In the genomic region with DNA sequence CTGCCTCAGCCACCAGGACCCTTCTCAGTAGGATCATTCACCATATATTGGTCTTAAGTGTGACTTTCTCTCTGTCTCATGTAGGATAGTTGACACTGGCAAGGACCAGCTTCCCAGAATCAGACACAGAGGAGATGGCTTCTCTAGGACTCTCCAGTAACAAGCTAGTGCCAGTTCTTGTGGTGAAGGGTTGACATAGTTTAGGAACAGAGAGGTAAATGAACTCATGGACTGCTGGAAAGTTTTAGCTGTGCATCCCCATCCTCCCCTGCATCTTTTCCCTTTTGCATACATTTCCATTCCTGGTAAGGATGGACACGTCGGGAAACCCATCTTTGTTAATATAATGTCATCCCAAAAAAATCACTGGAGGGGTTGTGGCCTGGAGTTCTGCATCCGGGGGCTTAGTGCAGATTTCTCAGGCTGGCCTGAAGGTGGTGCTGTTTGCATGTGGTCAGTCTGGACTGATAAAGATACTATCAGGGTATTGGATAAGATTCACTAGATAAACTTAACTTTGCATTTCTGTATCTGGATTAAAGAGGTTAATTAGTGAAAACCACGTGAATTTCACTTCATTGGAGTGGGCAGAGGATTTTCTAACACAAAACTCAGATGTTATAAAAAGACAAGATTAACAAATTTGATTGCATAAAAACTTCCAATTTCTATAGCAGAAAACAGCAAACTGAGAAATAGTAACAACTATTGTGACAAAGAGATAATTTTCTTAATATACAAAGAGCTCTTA, we compare ENCODE assay signal across 8 cellular contexts.
DNase-seq lines count a peak whose midpoint lies in the region; ATAC-seq and TF ChIP-seq lines count a peak whose summit lies in the region.

No MANE protein-coding gene starts in this region.

- CTCF ChIA-PET in activated CD8-positive, alpha-beta T cell treated with anti-CD3 and anti-CD28 coated beads, Interleukin-2, amount 10 ng/mL, durations not matched to agents 7 days and 5 days (lab: Charles Lee) = interaction anchor here (0.7 to 5.9 kb wide), 34 partner anchors 8 to 278 kb away, joined by 3 to 133 read pairs (median 4); a partner anchor contains a TSS

- no peaks in the 10 kb centered on the region for H3K36me3 ChIP-seq in tibial nerve

- H3K9me3 Mint-ChIP-seq in activated CD8-positive, alpha-beta T cell treated with anti-CD3 and anti-CD28 coated beads, Interleukin-2, amount 10 ng/mL, durations not matched to agents 7 days and 5 days (ENCODE audit: insufficient read depth) = no peaks in the 10 kb centered on the region
- peaks cover 0 to 11% (median 5%) of the 10 kb centered on the region in 7 donors for H3K9me3 Mint-ChIP-seq in naive B cell

- no peak overlapping the region for H3K27ac Mint-ChIP-seq in activated CD8-positive, alpha-beta T cell treated with anti-CD3 and anti-CD28 coated beads, Interleukin-2, amount 10 ng/mL, durations not matched to agents 7 days and 5 days
- peak overlapping the region in 1 of 6 donors; percentile 35 for H3K27ac Mint-ChIP-seq in naive B cell

- H3K9me3 ChIP-seq in tibial nerve = peaks cover 0 to 5% (median 0%) of the 10 kb centered on the region in 4 donors

- DNase-seq in NCI-H748 (lab: John Stamatoyannopoulos, UW; ENCODE audit: unreplicated experiment) (peak; percentile 16), NCI-H748 treated with DMSO at 0.1 percent for 48 hours (lab: John Stamatoyannopoulos, UW) (no peak), NCI-H146 treated with DMSO at 0.1 percent for 48 hours (lab: John Stamatoyannopoulos, UW; ENCODE audit: unreplicated experiment) (peak; percentile 12), epithelial cell of esophagus (ENCODE audit: low read depth) (peak; percentile 61), naive B cell (peak; percentile 52), tibial nerve (ENCODE audit: low spot score in 2 of 2) (no peak), NCI-H2107 treated with DMSO at 0.1 percent for 48 hours (lab: John Stamatoyannopoulos, UW; ENCODE audit: unreplicated experiment) (no peak)
- peak; percentile 66 for DNase-seq in activated CD8-positive, alpha-beta T cell treated with anti-CD3 and anti-CD28 coated beads, Interleukin-2, amount 10 ng/mL, durations not matched to agents 7 days and 5 days

- H3K4me1 Mint-ChIP-seq in activated CD8-positive, alpha-beta T cell treated with anti-CD3 and anti-CD28 coated beads, Interleukin-2, amount 10 ng/mL, durations not matched to agents 7 days and 5 days (ENCODE audit: low read depth) = peaks cover 17% of the 10 kb centered on the region
- peaks cover 0 to 6% (median 0%) of the 10 kb centered on the region in 3 donors for H3K4me1 Mint-ChIP-seq in naive B cell

- WGBS in tibial nerve, 2 donors = 3 to 5% methylated on average over 4 of the region's 4 CpGs

- POLR2A ChIA-PET in activated CD8-positive, alpha-beta T cell treated with anti-CD3 and anti-CD28 coated beads, Interleukin-2, amount 10 ng/mL, durations not matched to agents 7 days and 5 days (lab: Charles Lee) = no interaction called here

- no peak for TF ChIP-seq EP300 in tibial nerve (IDR thresholded peaks at IDR 0.05)

- no peaks in the 10 kb centered on the region for H3K27me3 ChIP-seq in tibial nerve

- peaks cover 28% of the 10 kb centered on the region for H3K27me3 Mint-ChIP-seq in activated CD8-positive, alpha-beta T cell treated with anti-CD3 and anti-CD28 coated beads, Interleukin-2, amount 10 ng/mL, durations not matched to agents 7 days and 5 days (ENCODE audit: low read depth)
- peaks cover 0 to 9% (median 0%) of the 10 kb centered on the region in 3 donors for H3K27me3 Mint-ChIP-seq in naive B cell

- no peak overlapping the region for H3K4me3 Mint-ChIP-seq in activated CD8-positive, alpha-beta T cell treated with anti-CD3 and anti-CD28 coated beads, Interleukin-2, amount 10 ng/mL, durations not matched to agents 7 days and 5 days
- H3K4me3 Mint-ChIP-seq in naive B cell = no peak overlapping the region

- H3K4me1 ChIP-seq in tibial nerve = peaks cover 0 to 7% (median 0%) of the 10 kb centered on the region in 4 donors

- ATAC-seq in activated CD8-positive, alpha-beta T cell treated with anti-CD3 and anti-CD28 coated beads, Interleukin-2, amount 10 ng/mL, durations not matched to agents 7 days and 5 days = peak; percentile 49
- ATAC-seq in naive B cell (ENCODE audit: low read depth in 2 of 2) = peak; percentile 34 to 71

- no peak for TF ChIP-seq POLR2A in tibial nerve (IDR thresholded peaks at IDR 0.05)

- H3K36me3 Mint-ChIP-seq in activated CD8-positive, alpha-beta T cell treated with anti-CD3 and anti-CD28 coated beads, Interleukin-2, amount 10 ng/mL, durations not matched to agents 7 days and 5 days (ENCODE audit: low read depth) = no peaks in the 10 kb centered on the region
- H3K36me3 Mint-ChIP-seq in naive B cell = peaks cover 5 to 8% of the 10 kb centered on the region in 2 donors

- H3K4me3 ChIP-seq in epithelial cell of esophagus (ENCODE audit: low read length) = no peak overlapping the region
- H3K4me3 ChIP-seq in tibial nerve = no peak overlapping the region

- no peak overlapping the region for H3K27ac ChIP-seq in tibial nerve

- peak; percentile 89 for TF ChIP-seq CTCF in epithelial cell of esophagus (IDR thresholded peaks at IDR 0.05; ENCODE audit: insufficient read depth, low read depth, low read length, missing control alignments)
- TF ChIP-seq CTCF in tibial nerve (IDR thresholded peaks at IDR 0.05) = peak; percentile 70 to 89 (median 76)

Comparison
In these comparisons a context has a peak if more than half of its experiments do, and no peak if none do; other contexts are left out.
1. DNase-seq: peak in NCI-H748 (single experiment), NCI-H146 treated with DMSO at 0.1 percent for 48 hours (single experiment), activated CD8-positive, alpha-beta T cell treated with anti-CD3 and anti-CD28 coated beads, Interleukin-2, amount 10 ng/mL, durations not matched to agents 7 days and 5 days (single experiment), epithelial cell of esophagus (single experiment) and naive B cell (single experiment); none in NCI-H748 treated with DMSO at 0.1 percent for 48 hours (single experiment), tibial nerve (0 of 2) and NCI-H2107 treated with DMSO at 0.1 percent for 48 hours (single experiment).